In the genomic region with DNA sequence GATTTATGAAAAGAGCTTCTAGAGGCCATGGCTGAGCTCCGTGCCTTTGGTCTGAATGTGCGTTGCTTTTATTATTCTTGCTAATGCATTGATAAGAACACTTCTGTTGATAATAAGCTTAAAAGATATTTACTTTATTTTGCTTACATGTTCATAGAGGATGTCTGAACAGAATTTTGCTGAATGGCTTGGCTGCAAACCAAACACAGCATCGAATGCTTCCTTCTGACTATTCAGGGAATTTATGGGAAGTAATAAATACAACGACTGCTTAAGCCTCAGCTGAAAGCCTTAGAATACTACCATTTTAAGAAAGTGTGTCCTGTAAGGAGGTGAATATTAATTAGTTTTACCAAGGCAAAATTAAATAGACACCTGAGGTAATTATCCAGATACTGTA, we compare ENCODE assay signal across 18 cellular contexts.
"Had no signal": no experiment of that assay in that cellular context is flagged by ENCODE, and none has a peak within 500 bp of the region (broad histone marks: within the 10 kb centered on the region; RNA-seq: fewer than 3 reads in every experiment).

No MANE protein-coding gene starts in this region.

- DNase-seq: activated CD4-positive, alpha-beta T cell treated with anti-CD3 and anti-CD28 coated beads for 48 hours; activated CD4-positive, alpha-beta T cell treated with anti-CD3 and anti-CD28 coated beads, Interleukin-2, amount 50 U/mL, for 4 hours; activated CD4-positive, CD25-positive, alpha-beta regulatory T cell treated with anti-CD3 and anti-CD28 coated beads, Interleukin-2, amount 50 U/mL, for 72 hours; activated CD8-positive, alpha-beta memory T cell treated with anti-CD3 and anti-CD28 coated beads, Interleukin-2, amount 50 U/mL, for 48 hours; activated CD8-positive, alpha-beta T cell treated with anti-CD3 and anti-CD28 coated beads, Interleukin-2, amount 10 ng/mL, durations not matched to agents 7 days and 5 days; activated naive CD4-positive, alpha-beta T cell; activated T-cell treated with anti-CD3 and anti-CD28 coated beads, Interleukin-2, amount 50 U/mL, for 1 hour; aorta; central memory CD4-positive, alpha-beta T cell; KG1; NCI-H146; NCI-H187 treated with DMSO at 0.1 percent for 48 hours; NCI-H2081 treated with DMSO at 0.1 percent for 48 hours; NCI-H345; NCI-H510A; NCI-H526 treated with DMSO at 0.1 percent for 48 hours; PC-3; SHP77 had no signal
